In the genomic region with DNA sequence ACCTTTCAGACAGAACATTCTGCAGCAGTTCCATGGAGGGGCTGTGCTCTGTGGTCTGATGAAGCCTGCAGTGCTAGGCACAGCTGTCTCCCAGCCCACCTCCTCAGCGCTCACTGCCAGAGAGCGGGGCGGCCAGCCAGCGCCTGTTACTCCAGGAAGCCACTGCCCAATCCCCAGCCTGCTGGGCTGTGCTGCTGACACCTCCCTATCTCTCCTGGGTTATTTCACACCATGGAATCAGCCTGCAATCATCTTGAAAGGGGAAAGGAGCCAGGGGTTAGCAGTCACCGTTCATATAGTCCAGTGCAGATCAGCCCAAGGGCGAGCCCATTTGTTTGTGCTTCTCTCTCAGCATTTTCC, we compare ENCODE assay signal across 9 cellular contexts. TPM values are rescaled to one million over a fixed set of nuclear protein-coding genes. Genes with fewer than 3 reads are reported as not detected.
DNase-seq lines count a peak whose midpoint lies in the region; ATAC-seq and TF ChIP-seq lines count a peak whose summit lies in the region.
"Had no signal": no experiment of that assay in that cellular context is flagged by ENCODE, and none has a peak within 500 bp of the region (broad histone marks: within the 10 kb centered on the region; RNA-seq: fewer than 3 reads in every experiment).

No MANE protein-coding gene starts in this region.

- H2BK5ac ChIP-seq in trophoblast cell (ENCODE audit: low read depth, low read length, poor library complexity), result no peak overlapping the region

- ATAC-seq in HG02588 (IDR thresholded peaks at IDR 0.05; ENCODE audit: unreplicated experiment), result no peak
- ATAC-seq: T-cell had no signal

- H3K27ac ChIP-seq in left ventricle myocardium inferior (replicated peaks), result peak overlapping the region; percentile 83
- H3K27ac ChIP-seq in trophoblast cell (ENCODE audit: low read depth, low read length), result no peak overlapping the region

- H3K9me3 ChIP-seq in left ventricle myocardium inferior (replicated peaks) (no peaks in the 10 kb centered on the region), trophoblast cell (ENCODE audit: insufficient read depth, low read depth, low read length) (no peaks in the 10 kb centered on the region)

- no peak overlapping the region for H4K8ac ChIP-seq in trophoblast cell (ENCODE audit: low read depth, low read length)

- H2BK120ac ChIP-seq in trophoblast cell (ENCODE audit: insufficient read depth, low read length, poor library complexity), result no peak overlapping the region

- H2AK5ac ChIP-seq in trophoblast cell (ENCODE audit: low read length), result no peak overlapping the region

- no peak overlapping the region for H3K23ac ChIP-seq in trophoblast cell (ENCODE audit: low read length)

- H3K14ac ChIP-seq in trophoblast cell (ENCODE audit: low read length), result no peak overlapping the region

- H3K4me2 ChIP-seq in trophoblast cell (ENCODE audit: low read length), result peak overlapping the region; percentile 21

- WGBS in trophoblast cell (ENCODE audit: extremely low coverage, insufficient coverage, insufficient read length), result no CpG with 5 or more reads among the region's 6 CpGs

- peaks cover 53% of the 10 kb centered on the region for H3K4me1 ChIP-seq in left ventricle myocardium inferior
- peaks cover 12 to 19% of the 10 kb centered on the region in 2 experiments for H3K4me1 ChIP-seq in trophoblast cell (ENCODE audit: control insufficient read depth in 1 of 2, insufficient read depth in 2 of 2, low read length in 2 of 2)

- H3K9ac ChIP-seq in trophoblast cell (ENCODE audit: low read length), result peak overlapping the region; percentile 32

- H3K4me3 ChIP-seq in left ventricle myocardium inferior, result peak overlapping the region; percentile 65
- H3K4me3 ChIP-seq in trophoblast cell (ENCODE audit: low read depth, low read length), result peak overlapping the region; percentile 2

- H4K91ac ChIP-seq in trophoblast cell (ENCODE audit: low read depth, low read length), result no peak overlapping the region

- H2AFZ ChIP-seq in trophoblast cell (ENCODE audit: insufficient read depth, low read length, poor library complexity), result no peak overlapping the region

- H3K79me1 ChIP-seq in trophoblast cell (ENCODE audit: low read length), result peaks cover 2% of the 10 kb centered on the region

- H3K36me3 ChIP-seq in left ventricle myocardium inferior (no peaks in the 10 kb centered on the region), trophoblast cell (ENCODE audit: control insufficient read depth in 1 of 2, insufficient read depth in 2 of 2, low read length in 2 of 2) (no peaks in the 10 kb centered on the region)

- H3K79me2 ChIP-seq in trophoblast cell (ENCODE audit: control insufficient read depth, insufficient read depth, low read length, poor library complexity), result peaks cover 3% of the 10 kb centered on the region

- H2BK12ac ChIP-seq in trophoblast cell (ENCODE audit: low read length), result no peak overlapping the region

- TF ChIP-seq CTCF in left ventricle myocardium inferior (IDR thresholded peaks at IDR 0.05; ENCODE audit: borderline replicate concordance), result no peak

- no peak overlapping the region for H4K12ac ChIP-seq in trophoblast cell (ENCODE audit: low read depth, low read length)

- H3K27me3 ChIP-seq in left ventricle myocardium inferior (ENCODE audit: low read depth) (no peaks in the 10 kb centered on the region), trophoblast cell (ENCODE audit: insufficient read depth, low read length) (no peaks in the 10 kb centered on the region)

- DNase-seq in D341Med (ENCODE audit: low spot score) (peak; percentile 31), amniotic epithelial cell (ENCODE audit: low read depth) (peak; percentile 80), left ventricle myocardium inferior (peak; percentile 84), trophoblast cell (no peak), hepatic stellate cell (ENCODE audit: low spot score) (no peak), GDM1 (lab: John Stamatoyannopoulos, UW) (no peak)
- DNase-seq in activated CD4-positive, CD25-positive, alpha-beta regulatory T cell (lab: John Stamatoyannopoulos, UW), result no peak
- DNase-seq: T-cell had no signal

- H3K18ac ChIP-seq in trophoblast cell (ENCODE audit: low read length), result peak overlapping the region; percentile 5

- intact Hi-C loops in left ventricle myocardium inferior (cut with micrococcal nuclease), result no loop called here

- H3K4ac ChIP-seq in trophoblast cell (ENCODE audit: low read depth, low read length), result no peak overlapping the region

RNA-seq across cellular contexts. Expression of gene NHSL1, which starts 46.3 kb away (rescaled TPM):
- total RNA-seq in left ventricle myocardium inferior, result 44.7 TPM
- polyA plus RNA-seq in trophoblast cell (2013), result 42.0 and 43.5 TPM in 2 replicates

Comparison
In these comparisons a context has a peak if more than half of its experiments do, and no peak if none do; other contexts are left out.
1. DNase-seq: peak in D341Med (single experiment), amniotic epithelial cell (single experiment) and left ventricle myocardium inferior (single experiment); none in trophoblast cell (0 of 2), hepatic stellate cell (single experiment), activated CD4-positive, CD25-positive, alpha-beta regulatory T cell (0 of 4) and GDM1 (single experiment).